ENCODE assay signal across 26 cellular contexts in genomic region chr11:103367650-103368049, GRCh38.
DNase-seq lines count a peak whose midpoint lies in the region; ATAC-seq and TF ChIP-seq lines count a peak whose summit lies in the region.
"Had no signal": no experiment of that assay in that cellular context is flagged by ENCODE, and none has a peak within 500 bp of the region (broad histone marks: within the 10 kb centered on the region; RNA-seq: fewer than 3 reads in every experiment).

No MANE protein-coding gene starts in this region.

- no peak overlapping the region for H2BK5ac ChIP-seq in mesenchymal stem cell (ENCODE audit: low read depth, low read length, poor library complexity, severe bottlenecking)

- ATAC-seq in left lung (no peak), GM18873 (IDR thresholded peaks at IDR 0.05; ENCODE audit: low FRiP score, unreplicated experiment) (no peak)
- ATAC-seq: A549, GM12878, HepG2, K562, Panc1 had no signal

- H2AFZ ChIP-seq in MM.1S (ENCODE audit: low read length) (no peak overlapping the region), mesenchymal stem cell (ENCODE audit: low read depth, low read length) (no peak overlapping the region)

- H3K4me3 Mint-ChIP-seq in chondrocyte (ENCODE audit: unreplicated experiment), result no peak overlapping the region
- H3K4me3 Mint-ChIP-seq in endothelial cell (ENCODE audit: unreplicated experiment), result no peak overlapping the region
- H3K4me3 Mint-ChIP-seq: CD8-positive, alpha-beta memory T cell; H9 had no signal

- no peak overlapping the region for H2BK15ac ChIP-seq in mesenchymal stem cell (ENCODE audit: low read depth, poor library complexity, severe bottlenecking)

- no peak overlapping the region for H3K27ac ChIP-seq in MM.1S (ENCODE audit: low read length)
- no peak overlapping the region for H3K27ac ChIP-seq in mesenchymal stem cell (ENCODE audit: low read length, poor library complexity, severe bottlenecking)
- H3K27ac ChIP-seq in left lung, result no peak overlapping the region
- H3K27ac ChIP-seq: A549, C4-2B, HL-60 had no signal

- H3K4me3 ChIP-seq in MM.1S (ENCODE audit: low read length), result no peak overlapping the region
- peak overlapping the region in 1 of 2 experiments; percentile 35 for H3K4me3 ChIP-seq in mesenchymal stem cell (ENCODE audit: insufficient read depth in 1 of 2, low read depth in 1 of 2, low read length in 2 of 2)
- H3K4me3 ChIP-seq in left lung, result no peak overlapping the region
- H3K4me3 ChIP-seq: A549, GM12878, K562 had no signal

- peak overlapping the region; percentile 11; the same call in 1 of the 2 replicates for H3K4me2 ChIP-seq in MM.1S (ENCODE audit: low read depth, low read length)
- H3K4me2 ChIP-seq in mesenchymal stem cell (ENCODE audit: low read length, poor library complexity, severe bottlenecking), result no peak overlapping the region
- H3K4me2 ChIP-seq: A549 had no signal

- H4K20me1 ChIP-seq in MM.1S (ENCODE audit: insufficient read depth, low read length), result no peaks in the 10 kb centered on the region

- H3K79me1 ChIP-seq in mesenchymal stem cell (replicated peaks; ENCODE audit: low read length, poor library complexity, severe bottlenecking), result no peaks in the 10 kb centered on the region

- no peak overlapping the region for H3K4ac ChIP-seq in mesenchymal stem cell (ENCODE audit: low read depth in 1 of 2, low read length in 2 of 2)

- H2BK12ac ChIP-seq in mesenchymal stem cell (ENCODE audit: low read length in 2 of 2), result no peak overlapping the region

- H4K8ac ChIP-seq in mesenchymal stem cell (ENCODE audit: low read length), result no peak overlapping the region

- no peaks in the 10 kb centered on the region for H3F3A ChIP-seq in MM.1S (ENCODE audit: insufficient read depth, low read length)

- peaks cover 30% of the 10 kb centered on the region for H3K4me1 Mint-ChIP-seq in chondrocyte (ENCODE audit: low read depth)
- no peaks in the 10 kb centered on the region for H3K4me1 Mint-ChIP-seq in endothelial cell (ENCODE audit: unreplicated experiment)
- H3K4me1 Mint-ChIP-seq: CD8-positive, alpha-beta memory T cell; H9 had no signal

- no CpG with 5 or more reads among the region's 3 CpGs for WGBS in mesenchymal stem cell

- intact Hi-C loops in left lung (cut with DNase I), result no loop called here

- H3K27me3 Mint-ChIP-seq in chondrocyte (ENCODE audit: low read depth) (no peaks in the 10 kb centered on the region), endothelial cell (ENCODE audit: unreplicated experiment) (no peaks in the 10 kb centered on the region)
- H3K27me3 Mint-ChIP-seq: CD8-positive, alpha-beta memory T cell had no signal

- no peak overlapping the region for H3K18ac ChIP-seq in mesenchymal stem cell (ENCODE audit: low read depth in 1 of 2, low read length in 2 of 2)

- no peak overlapping the region for H3K23ac ChIP-seq in mesenchymal stem cell (ENCODE audit: low read length in 2 of 2)

- no peaks in the 10 kb centered on the region for H3K9me2 ChIP-seq in MM.1S (replicated peaks; ENCODE audit: insufficient read depth, low read length)

- H3K4me1 ChIP-seq in MM.1S (ENCODE audit: low read length) (peaks cover 7% of the 10 kb centered on the region; the same call in 1 of the 2 replicates), mesenchymal stem cell (ENCODE audit: control insufficient read depth, insufficient read depth, low read depth, low read length) (peaks cover 2% of the 10 kb centered on the region), left lung (no peaks in the 10 kb centered on the region)
- H3K4me1 ChIP-seq: A549 had no signal

- H3K9me3 Mint-ChIP-seq in chondrocyte (ENCODE audit: low read depth) (peaks cover 6% of the 10 kb centered on the region), endothelial cell (ENCODE audit: unreplicated experiment) (no peaks in the 10 kb centered on the region)

- no peaks in the 10 kb centered on the region for H3K9me3 ChIP-seq in MM.1S (replicated peaks; ENCODE audit: insufficient read depth, low read length)
- H3K9me3 ChIP-seq in mesenchymal stem cell (ENCODE audit: control insufficient read depth, low read length), result peaks cover 7% of the 10 kb centered on the region
- no peaks in the 10 kb centered on the region for H3K9me3 ChIP-seq in left lung
- H3K9me3 ChIP-seq: A549 had no signal

- no peak overlapping the region for H4K91ac ChIP-seq in mesenchymal stem cell (ENCODE audit: low read length)

- peaks cover 3% of the 10 kb centered on the region for H3K36me3 Mint-ChIP-seq in chondrocyte (ENCODE audit: low read depth)
- no peaks in the 10 kb centered on the region for H3K36me3 Mint-ChIP-seq in endothelial cell (ENCODE audit: low read depth, unreplicated experiment)

- H2BK120ac ChIP-seq in mesenchymal stem cell (ENCODE audit: low read depth, low read length), result no peak overlapping the region

- H3K9ac ChIP-seq in MM.1S (ENCODE audit: low read length), result no peak overlapping the region
- peak overlapping the region; percentile 9 for H3K9ac ChIP-seq in mesenchymal stem cell (ENCODE audit: low read length)

- no peaks in the 10 kb centered on the region for H3K27me3 ChIP-seq in MM.1S (replicated peaks; ENCODE audit: insufficient read depth, low read length)
- no peaks in the 10 kb centered on the region for H3K27me3 ChIP-seq in mesenchymal stem cell (ENCODE audit: control insufficient read depth in 1 of 2, insufficient read depth in 1 of 2, low read length in 2 of 2)
- H3K27me3 ChIP-seq in left lung, result no peaks in the 10 kb centered on the region

- peak; percentile 7 for DNase-seq in AG20443 (ENCODE audit: low spot score)
- DNase-seq in MM.1S, result no peak
- DNase-seq in chondrocyte (ENCODE audit: low spot score), result no peak
- DNase-seq in mesenchymal stem cell, result no peak
- DNase-seq in left lung, result no peak
- DNase-seq in activated gamma-delta T cell (lab: John Stamatoyannopoulos, UW), result no peak
- no peak for DNase-seq in endothelial cell (ENCODE audit: low spot score)
- DNase-seq: Calu3; CD8-positive, alpha-beta memory T cell; DMS153; EL; H9; NCI-H1092 treated with DMSO at 0.1 percent for 48 hours; NCI-H1436 treated with DMSO at 0.1 percent for 48 hours; NCI-H1930; NCI-H2227 treated with DMSO at 0.1 percent for 48 hours; NCI-H510A treated with DMSO at 0.1 percent for 48 hours; NCI-H748 treated with DMSO at 0.1 percent for 48 hours had no signal

- H3K14ac ChIP-seq in mesenchymal stem cell (ENCODE audit: low read length in 2 of 2), result no peak overlapping the region

- H3K27ac Mint-ChIP-seq in chondrocyte (ENCODE audit: unreplicated experiment) (peak overlapping the region; percentile 3), endothelial cell (ENCODE audit: unreplicated experiment) (no peak overlapping the region)
- H3K27ac Mint-ChIP-seq: H9 had no signal

- H2AK5ac ChIP-seq in mesenchymal stem cell (ENCODE audit: low read length, severe bottlenecking), result no peak overlapping the region

- H3K79me2 ChIP-seq in MM.1S (ENCODE audit: low read length), result no peaks in the 10 kb centered on the region

- TF ChIP-seq CTCF in MM.1S (IDR thresholded peaks at IDR 0.05; ENCODE audit: low read length), result no peak
- no peak for TF ChIP-seq CTCF in chondrocyte (IDR thresholded peaks at IDR 0.05)
- no peak for TF ChIP-seq CTCF in left lung (IDR thresholded peaks at IDR 0.05)
- TF ChIP-seq CTCF in endothelial cell (IDR thresholded peaks at IDR 0.05; ENCODE audit: unreplicated experiment), result no peak

- H3K36me3 ChIP-seq in MM.1S (replicated peaks; ENCODE audit: insufficient read depth, low read length) (no peaks in the 10 kb centered on the region), mesenchymal stem cell (ENCODE audit: control insufficient read depth in 1 of 2, insufficient read depth in 2 of 2, low read depth in 1 of 2, low read length in 2 of 2) (peaks cover 14 to 31% of the 10 kb centered on the region in 2 experiments), left lung (no peaks in the 10 kb centered on the region)
